Comparison of ENCODE assay signal across 1 cellular context in the genomic region with DNA sequence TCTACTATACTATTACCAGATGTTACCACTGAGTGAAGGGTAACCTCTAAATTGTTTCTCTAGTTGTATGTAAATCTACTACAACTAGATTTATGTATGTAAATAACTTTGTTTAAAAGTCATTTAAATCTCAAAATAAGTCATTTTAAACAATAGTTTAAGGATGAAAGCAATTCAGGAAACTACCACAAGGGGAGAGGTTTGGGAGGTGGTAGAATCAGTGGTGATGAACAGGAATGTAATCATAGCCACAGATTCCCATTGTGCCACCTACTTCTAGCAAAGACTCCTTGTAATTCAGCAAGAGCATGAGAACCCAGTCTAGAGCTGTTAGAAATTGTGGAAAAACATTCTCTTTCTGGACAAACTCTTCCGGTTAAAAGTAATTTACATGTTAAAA.
TF ChIP-seq lines count a peak whose summit lies in the region.

No MANE protein-coding gene starts in this region.

TF ChIP-seq in IMR-90, 13 proteins besides CTCF, POLR2A, EP300 and RAD21:
- TF ChIP-seq CEBPB (IDR thresholded peaks at IDR 0.05; ENCODE audit: low read depth, low read length) (no peak), BHLHE40 (IDR thresholded peaks at IDR 0.05; ENCODE audit: low read depth, low read length) (no peak), RFX5 (IDR thresholded peaks at IDR 0.05; ENCODE audit: low read depth, low read length) (no peak), RCOR1 (IDR thresholded peaks at IDR 0.05; ENCODE audit: insufficient replicate concordance, low read length) (no peak), MXI1 (IDR thresholded peaks at IDR 0.05; ENCODE audit: borderline replicate concordance, low read depth, low read length) (no peak), MAZ (IDR thresholded peaks at IDR 0.05; ENCODE audit: borderline replicate concordance, low read depth, low read length) (no peak), NFE2L2 (IDR thresholded peaks at IDR 0.05; ENCODE audit: low read depth, low read length) (no peak), FOS (IDR thresholded peaks at IDR 0.05; ENCODE audit: low read depth, low read length) (no peak), SMC3 (IDR thresholded peaks at IDR 0.05; ENCODE audit: low read depth, low read length) (no peak), CHD1 (IDR thresholded peaks at IDR 0.05; ENCODE audit: low read depth, low read length) (no peak)
- TF ChIP-seq, protein P1, sequence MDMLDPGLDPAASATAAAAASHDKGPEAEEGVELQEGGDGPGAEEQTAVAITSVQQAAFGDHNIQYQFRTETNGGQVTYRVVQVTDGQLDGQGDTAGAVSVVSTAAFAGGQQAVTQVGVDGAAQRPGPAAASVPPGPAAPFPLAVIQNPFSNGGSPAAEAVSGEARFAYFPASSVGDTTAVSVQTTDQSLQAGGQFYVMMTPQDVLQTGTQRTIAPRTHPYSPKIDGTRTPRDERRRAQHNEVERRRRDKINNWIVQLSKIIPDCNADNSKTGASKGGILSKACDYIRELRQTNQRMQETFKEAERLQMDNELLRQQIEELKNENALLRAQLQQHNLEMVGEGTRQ (IDR thresholded peaks at IDR 0.05; ENCODE audit: low read depth, low read length) = no peak
